Comparison of ENCODE assay signal across 8 cellular contexts in genomic region chr1:206809504-206810084, GRCh38. TPM values are rescaled to one million over a fixed set of nuclear protein-coding genes. Genes with fewer than 3 reads are reported as not detected.
DNase-seq lines count a peak whose midpoint lies in the region; ATAC-seq and TF ChIP-seq lines count a peak whose summit lies in the region.

No MANE protein-coding gene starts in this region.

- no peaks in the 10 kb centered on the region for H3K36me3 ChIP-seq in heart left ventricle
- no peaks in the 10 kb centered on the region for H3K36me3 ChIP-seq in body of pancreas (replicated peaks in 1 of 2; ENCODE audit: insufficient read depth in 1 of 2, low read depth in 2 of 2)
- no peaks in the 10 kb centered on the region for H3K36me3 ChIP-seq in naive thymus-derived CD4-positive, alpha-beta T cell (ENCODE audit: control insufficient read depth in 2 of 3, insufficient read depth in 3 of 3, low read length in 3 of 3)

- peaks cover 21 to 59% (median 47%) of the 10 kb centered on the region in 7 donors for H3K4me1 Mint-ChIP-seq in naive thymus-derived CD4-positive, alpha-beta T cell
- peaks cover 43% of the 10 kb centered on the region for H3K4me1 Mint-ChIP-seq in stimulated activated effector memory CD8-positive, alpha-beta T cell treated with anti-CD3 and anti-CD28 coated beads, Interleukin-12 subunit alpha, Interleukin-12 subunit beta, amount 100 ng/mL, for 72 hours

- WGBS in heart left ventricle, 4 donors = 74 to 84% (median 77%) methylated on average over 4 of the region's 4 CpGs
- WGBS in right cardiac atrium = 76% methylated on average over 4 of the region's 4 CpGs
- 48 to 52% methylated on average over 4 of the region's 4 CpGs for WGBS in body of pancreas, 2 donors

- CTCF ChIA-PET in naive thymus-derived CD4-positive, alpha-beta T cell (lab: Charles Lee) = interaction anchor here (0.5 to 11.8 kb wide), 41 partner anchors 7 to 279 kb away, joined by 3 to 329 read pairs (median 5); partner anchors contain the start of genes C4BPB, FCMR, IL10 and IL20

- H3K4me3 Mint-ChIP-seq in naive thymus-derived CD4-positive, alpha-beta T cell = no peak overlapping the region
- no peak overlapping the region for H3K4me3 Mint-ChIP-seq in stimulated activated effector memory CD8-positive, alpha-beta T cell treated with anti-CD3 and anti-CD28 coated beads, Interleukin-12 subunit alpha, Interleukin-12 subunit beta, amount 100 ng/mL, for 72 hours

- TF ChIP-seq POLR2A in heart left ventricle (IDR thresholded peaks at IDR 0.05) (no peak), body of pancreas (IDR thresholded peaks at IDR 0.05) (no peak)

- ATAC-seq in heart left ventricle (peak in 2 of 4 donors; percentile 56 to 75), right cardiac atrium (no peak), body of pancreas (peak; percentile 56), GM21423 (IDR thresholded peaks at IDR 0.05; ENCODE audit: unreplicated experiment) (no peak)
- ATAC-seq in naive thymus-derived CD4-positive, alpha-beta T cell = peak; percentile 76
- ATAC-seq in stimulated activated effector memory CD8-positive, alpha-beta T cell treated with anti-CD3 and anti-CD28 coated beads, Interleukin-12 subunit alpha, Interleukin-12 subunit beta, amount 100 ng/mL, for 72 hours = no peak

- peaks cover 0 to 20% (median 2%) of the 10 kb centered on the region in 11 donors for H3K9me3 Mint-ChIP-seq in naive thymus-derived CD4-positive, alpha-beta T cell
- no peaks in the 10 kb centered on the region for H3K9me3 Mint-ChIP-seq in stimulated activated effector memory CD8-positive, alpha-beta T cell treated with anti-CD3 and anti-CD28 coated beads, Interleukin-12 subunit alpha, Interleukin-12 subunit beta, amount 100 ng/mL, for 72 hours

- H3K9me3 ChIP-seq in heart left ventricle (peaks cover 0 to 19% (median 10%) of the 10 kb centered on the region in 12 donors), right cardiac atrium (ENCODE audit: control insufficient read depth, low read length) (peaks cover 4% of the 10 kb centered on the region), body of pancreas (no peaks in the 10 kb centered on the region)
- no peaks in the 10 kb centered on the region for H3K9me3 ChIP-seq in naive thymus-derived CD4-positive, alpha-beta T cell (ENCODE audit: control insufficient read depth in 2 of 3, low read length in 3 of 3)

- DNase-seq in heart left ventricle (no peak), right cardiac atrium (no peak), NCI-H2196 treated with DMSO at 0.1 percent for 48 hours (lab: John Stamatoyannopoulos, UW; ENCODE audit: unreplicated experiment) (peak; percentile 35), body of pancreas (peak; percentile 29 to 62 (median 46))
- DNase-seq in naive thymus-derived CD4-positive, alpha-beta T cell = peak in 7 of 9 donors; percentile 33 to 64 (median 52)
- no peak for DNase-seq in stimulated activated effector memory CD8-positive, alpha-beta T cell treated with anti-CD3 and anti-CD28 coated beads, Interleukin-12 subunit alpha, Interleukin-12 subunit beta, amount 100 ng/mL, for 72 hours (ENCODE audit: low spot score in 2 of 2)
- no peak for DNase-seq in NK-92 treated with Interleukin-12 subunit alpha and Interleukin-12 subunit beta, amount 100 ng/mL, for 24 hours (lab: John Stamatoyannopoulos, UW)

- no peaks in the 10 kb centered on the region for H3K27me3 ChIP-seq in heart left ventricle
- H3K27me3 ChIP-seq in right cardiac atrium (ENCODE audit: control insufficient read depth, insufficient read depth) = no peaks in the 10 kb centered on the region
- H3K27me3 ChIP-seq in body of pancreas = no peaks in the 10 kb centered on the region
- no peaks in the 10 kb centered on the region for H3K27me3 ChIP-seq in naive thymus-derived CD4-positive, alpha-beta T cell (ENCODE audit: control insufficient read depth in 2 of 2, insufficient read depth in 2 of 2, low read length in 2 of 2)

- POLR2A ChIA-PET in naive thymus-derived CD4-positive, alpha-beta T cell (lab: Charles Lee) = interaction anchor here (0.7 to 12.8 kb wide), 15 partner anchors 12 to 216 kb away, joined by 3 to 148 read pairs (median 4); partner anchors contain the start of gene FCMR

- H3K4me1 ChIP-seq in heart left ventricle (peaks cover 0 to 9% (median 0%) of the 10 kb centered on the region in 12 donors), right cardiac atrium (ENCODE audit: control insufficient read depth, insufficient read depth, low read length) (peaks cover 2% of the 10 kb centered on the region), body of pancreas (no peaks in the 10 kb centered on the region)
- H3K4me1 ChIP-seq in naive thymus-derived CD4-positive, alpha-beta T cell (ENCODE audit: control insufficient read depth in 2 of 2, insufficient read depth in 2 of 2, low read length in 2 of 2) = peaks cover 20 to 32% of the 10 kb centered on the region in 2 donors

- H3K27me3 Mint-ChIP-seq in naive thymus-derived CD4-positive, alpha-beta T cell = peaks cover 0 to 10% (median 0%) of the 10 kb centered on the region in 5 donors

- TF ChIP-seq CTCF in heart left ventricle (IDR thresholded peaks at IDR 0.05) (peak in 10 of 12 donors; percentile 18 to 49 (median 38)), body of pancreas (IDR thresholded peaks at IDR 0.05) (peak; percentile 28 to 50 (median 44))

- no peak overlapping the region for H3K27ac ChIP-seq in heart left ventricle
- no peak overlapping the region for H3K27ac ChIP-seq in right cardiac atrium (ENCODE audit: low read length)
- H3K27ac ChIP-seq in body of pancreas = no peak overlapping the region
- no peak overlapping the region for H3K27ac ChIP-seq in naive thymus-derived CD4-positive, alpha-beta T cell (ENCODE audit: low read depth, low read length)

- intact Hi-C loops in heart left ventricle (cut with DNase I) (loop anchor here (1.0 to 10.0 kb wide), 14 partner anchors 72 to 179 kb away; partner anchors contain the start of gene DYRK3 (in 2 of the 10)), right cardiac atrium (cut with DNase I) (loop anchor here (5.0 kb wide), 2 partner anchors 172 to 177 kb away; partner anchors contain the start of gene DYRK3 (in 1 of the 4)), body of pancreas (cut with DNase I) (no loop called here)
- intact Hi-C loops in naive thymus-derived CD4-positive, alpha-beta T cell (cut with micrococcal nuclease) = loop anchor here (1.0 to 10.0 kb wide), 8 partner anchors 19 to 515 kb away; partner anchors contain the start of genes CD55 (in 1 of the 2) and IL20 (in 1 of the 2)

- peak overlapping the region in 8 of 9 donors; percentile 16 to 77 (median 58) for H3K27ac Mint-ChIP-seq in naive thymus-derived CD4-positive, alpha-beta T cell
- no peak overlapping the region for H3K27ac Mint-ChIP-seq in stimulated activated effector memory CD8-positive, alpha-beta T cell treated with anti-CD3 and anti-CD28 coated beads, Interleukin-12 subunit alpha, Interleukin-12 subunit beta, amount 100 ng/mL, for 72 hours

- H3K4me3 ChIP-seq in heart left ventricle (no peak overlapping the region), right cardiac atrium (ENCODE audit: low read length) (no peak overlapping the region), body of pancreas (no peak overlapping the region)
- H3K4me3 ChIP-seq in naive thymus-derived CD4-positive, alpha-beta T cell (ENCODE audit: low read length) = no peak overlapping the region

- H3K36me3 Mint-ChIP-seq in naive thymus-derived CD4-positive, alpha-beta T cell = peaks cover 0 to 31% (median 4%) of the 10 kb centered on the region in 5 donors
- H3K36me3 Mint-ChIP-seq in stimulated activated effector memory CD8-positive, alpha-beta T cell treated with anti-CD3 and anti-CD28 coated beads, Interleukin-12 subunit alpha, Interleukin-12 subunit beta, amount 100 ng/mL, for 72 hours = no peaks in the 10 kb centered on the region

RNA-seq across cellular contexts. Expression of gene IL10, which starts 37.3 kb away (rescaled TPM):
- 1 to 10 TPM in 3 of 9 donors, under 1 TPM in 5, not detected in 1; 0.50 to 5.0 (median 0.88) TPM for total RNA-seq in heart left ventricle
- polyA plus RNA-seq in heart left ventricle = 1 to 10 TPM in 1 of 2 donors, under 1 TPM in 1; 0.27 to 1.0 TPM
- 1 to 10 TPM in 3 of 4 donors, under 1 TPM in 1; 0.59 to 5.9 (median 1.3) TPM for total RNA-seq in right cardiac atrium
- polyA plus RNA-seq in right cardiac atrium = 0.75 TPM
- 1 to 10 TPM in 1 of 2 donors, not detected in 1; 1.0 TPM for total RNA-seq in body of pancreas
- 1 to 10 TPM in 2 of 5 experiments, under 1 TPM in 2, not detected in 1; 0.19 to 2.7 (median 0.69) TPM for total RNA-seq in naive thymus-derived CD4-positive, alpha-beta T cell
- polyA plus RNA-seq in naive thymus-derived CD4-positive, alpha-beta T cell = not detected

RNA-seq across cellular contexts. Expression of gene IL19, which starts 39.0 kb away (rescaled TPM):
- total RNA-seq in heart left ventricle (not detected), right cardiac atrium (not detected), body of pancreas (not detected)
- polyA plus RNA-seq in heart left ventricle (not detected), right cardiac atrium (not detected)
- not detected for total RNA-seq in naive thymus-derived CD4-positive, alpha-beta T cell
- polyA plus RNA-seq in naive thymus-derived CD4-positive, alpha-beta T cell = not detected

RNA-seq across cellular contexts. Expression of gene IL20, which starts 55.8 kb away (rescaled TPM):
- total RNA-seq in heart left ventricle (not detected), right cardiac atrium (not detected), body of pancreas (not detected)
- polyA plus RNA-seq in heart left ventricle (not detected), right cardiac atrium (not detected)
- not detected for total RNA-seq in naive thymus-derived CD4-positive, alpha-beta T cell
- polyA plus RNA-seq in naive thymus-derived CD4-positive, alpha-beta T cell = not detected

Comparison
In these comparisons a context has a peak if more than half of its experiments do, and no peak if none do; other contexts are left out.
1. ATAC-seq: peak in body of pancreas (single experiment) and naive thymus-derived CD4-positive, alpha-beta T cell (single experiment); none in right cardiac atrium (0 of 2), stimulated activated effector memory CD8-positive, alpha-beta T cell treated with anti-CD3 and anti-CD28 coated beads, Interleukin-12 subunit alpha, Interleukin-12 subunit beta, amount 100 ng/mL, for 72 hours (single experiment) and GM21423 (single experiment).
2. DNase-seq: peak in NCI-H2196 treated with DMSO at 0.1 percent for 48 hours (single experiment), body of pancreas (4 of 4) and naive thymus-derived CD4-positive, alpha-beta T cell (7 of 9); none in heart left ventricle (0 of 5), right cardiac atrium (0 of 3), stimulated activated effector memory CD8-positive, alpha-beta T cell treated with anti-CD3 and anti-CD28 coated beads, Interleukin-12 subunit alpha, Interleukin-12 subunit beta, amount 100 ng/mL, for 72 hours (0 of 2) and NK-92 treated with Interleukin-12 subunit alpha and Interleukin-12 subunit beta, amount 100 ng/mL, for 24 hours (single experiment).